Comparison of ENCODE assay signal across 8 cellular contexts in genomic region chr5:124257048-124257447, GRCh38.
"Had no signal": no experiment of that assay in that cellular context is flagged by ENCODE, and none has a peak within 500 bp of the region (broad histone marks: within the 10 kb centered on the region; RNA-seq: fewer than 3 reads in every experiment).

No MANE protein-coding gene starts in this region.

- H3K9ac ChIP-seq: GM23248 had no signal

- H3K4me3 Mint-ChIP-seq: H9 had no signal

- DNase-seq: GM23248, GOT3, H9, HCEC 1CT, IMR-90, KBM-7 had no signal

- H3K4me3 ChIP-seq: GM23248 had no signal

- H2AFZ ChIP-seq: GM23248 had no signal

- H3K27ac ChIP-seq: GM23248 had no signal

- FAIRE-seq: H54, HTR-8/SVneo had no signal
